In the genomic region with DNA sequence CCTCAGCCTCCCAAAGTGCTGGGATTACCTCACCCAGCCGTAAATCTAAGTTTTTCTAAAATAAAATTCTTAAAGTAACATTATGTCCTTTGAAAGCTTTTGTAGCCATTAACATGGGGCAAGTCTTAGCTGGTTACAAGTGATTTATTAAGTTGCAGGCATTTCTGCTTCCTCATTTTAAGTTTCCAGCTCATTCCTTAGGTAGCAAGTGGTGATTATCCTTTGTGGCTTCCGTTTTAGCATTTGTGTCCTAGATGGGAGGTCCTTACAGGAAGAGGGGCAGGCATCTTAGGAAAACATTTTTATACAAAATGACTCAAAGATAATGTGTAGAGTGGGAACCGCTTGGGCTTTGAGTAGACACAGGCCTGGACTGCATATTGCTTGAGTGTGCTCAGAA, we compare ENCODE assay signal across 24 cellular contexts. TPM values are rescaled to one million over a fixed set of nuclear protein-coding genes. Genes with fewer than 3 reads are reported as not detected.
DNase-seq lines count a peak whose midpoint lies in the region; ATAC-seq, FAIRE-seq and TF ChIP-seq lines count a peak whose summit lies in the region.
"Had no signal": no experiment of that assay in that cellular context is flagged by ENCODE, and none has a peak within 500 bp of the region (broad histone marks: within the 10 kb centered on the region; RNA-seq: fewer than 3 reads in every experiment).

No MANE protein-coding gene starts in this region.

- no peak overlapping the region for H3K27ac Mint-ChIP-seq in astrocyte (ENCODE audit: unreplicated experiment)
- no peak overlapping the region for H3K27ac Mint-ChIP-seq in activated CD8-positive, alpha-beta T cell treated with anti-CD3 and anti-CD28 coated beads, Interleukin-2, amount 10 ng/mL, durations not matched to agents 7 days and 5 days
- H3K27ac Mint-ChIP-seq: B cell had no signal

- in situ Hi-C loops in transverse colon (cut with MboI; ENCODE audit: low pct_ligation_motif_present in 1 of 4, low pct_unique_long_range_greater_than_20kb in 1 of 4, low sequenced_read_pairs in 3 of 4): no loop called here

- H2AFZ ChIP-seq in astrocyte (ENCODE audit: low read depth, low read length): no peak overlapping the region
- H2AFZ ChIP-seq: PC-9 had no signal

- intact Hi-C loops in transverse colon (cut with DNase I; ENCODE audit: low total_unique reads): no loop called here
- intact Hi-C loops in posterior vena cava (cut with DNase I): no loop called here

- H3K4me1 ChIP-seq in HEK293 (ENCODE audit: control insufficient read depth, insufficient read depth, low read length) (no peaks in the 10 kb centered on the region), astrocyte (ENCODE audit: insufficient read depth, low read length) (no peaks in the 10 kb centered on the region), transverse colon (no peaks in the 10 kb centered on the region)

- H3K36me3 ChIP-seq in HEK293 (ENCODE audit: control insufficient read depth in 2 of 2, insufficient read depth in 1 of 2, low read length in 2 of 2) (peaks cover 96% of the 10 kb centered on the region in 2 experiments), astrocyte (ENCODE audit: insufficient read depth, low read length) (peaks cover 58% of the 10 kb centered on the region), transverse colon (peaks cover 0 to 79% (median 39%) of the 10 kb centered on the region in 4 donors)

- H3K79me2 ChIP-seq in astrocyte (ENCODE audit: insufficient read depth, low read length): no peaks in the 10 kb centered on the region

- no peak for TF ChIP-seq POLR2A in transverse colon (IDR thresholded peaks at IDR 0.05)

- H3K27me3 ChIP-seq in astrocyte (ENCODE audit: insufficient read depth, low read length) (no peaks in the 10 kb centered on the region), transverse colon (no peaks in the 10 kb centered on the region)

- TF ChIP-seq EP300 in transverse colon (IDR thresholded peaks at IDR 0.05; ENCODE audit: low read depth): no peak

- H4K20me1 ChIP-seq in astrocyte (ENCODE audit: insufficient read depth, low read length): peaks cover 9% of the 10 kb centered on the region

- no peak for TF ChIP-seq CTCF in HEK293 (tag by site-specific recombination; IDR thresholded peaks at IDR 0.05)
- TF ChIP-seq CTCF in astrocyte (IDR thresholded peaks at IDR 0.05; ENCODE audit: insufficient read depth, low read depth, low read length): no peak
- no peak for TF ChIP-seq CTCF in transverse colon (IDR thresholded peaks at IDR 0.05)

- no peak for FAIRE-seq in astrocyte (lab: Jason Lieb, UNC)
- FAIRE-seq: H54 had no signal

- DNase-seq in NOMO-1 (lab: John Stamatoyannopoulos, UW; ENCODE audit: unreplicated experiment in 2 of 2) (peak; percentile 92 to 99), astrocyte (ENCODE audit: low read depth) (peak; percentile 3), renal cortical epithelial cell (ENCODE audit: low read depth) (peak; percentile 35), transverse colon (no peak), posterior vena cava (ENCODE audit: low spot score) (no peak)
- DNase-seq in activated CD8-positive, alpha-beta T cell treated with anti-CD3 and anti-CD28 coated beads, Interleukin-2, amount 10 ng/mL, durations not matched to agents 7 days and 5 days: no peak
- DNase-seq: DMS79; KBM-7; MM.1S; NCI-H1105 treated with DMSO at 0.1 percent for 48 hours; NCI-H2029 treated with DMSO at 0.1 percent for 48 hours; NCI-H345; NCI-H524; NCI-H774; NK-92 treated with Interleukin-12 subunit alpha and Interleukin-12 subunit beta, amount 100 ng/mL, for 24 hours; PC-9; RPMI8226; SHP77 treated with DMSO at 0.1 percent for 48 hours; SW 1271 had no signal

- ATAC-seq in activated CD8-positive, alpha-beta T cell treated with anti-CD3 and anti-CD28 coated beads, Interleukin-2, amount 10 ng/mL, durations not matched to agents 7 days and 5 days: no peak

- no peaks in the 10 kb centered on the region for H3K9me3 Mint-ChIP-seq in astrocyte (ENCODE audit: unreplicated experiment)
- no peaks in the 10 kb centered on the region for H3K9me3 Mint-ChIP-seq in activated CD8-positive, alpha-beta T cell treated with anti-CD3 and anti-CD28 coated beads, Interleukin-2, amount 10 ng/mL, durations not matched to agents 7 days and 5 days (ENCODE audit: insufficient read depth)
- H3K9me3 Mint-ChIP-seq: CD14-positive monocyte had no signal

- H3K4me3 ChIP-seq in HEK293 (ENCODE audit: low read depth, low read length) (no peak overlapping the region), astrocyte (ENCODE audit: insufficient read depth, low read depth, low read length) (no peak overlapping the region), transverse colon (no peak overlapping the region)
- H3K4me3 ChIP-seq: PC-9, SK-N-MC had no signal

- WGBS in transverse colon (ENCODE audit: low coverage in 1 of 2), 2 donors: 90 to 94% methylated on average over 2 to 3 of the region's 3 CpGs

- H3K9me3 ChIP-seq in HEK293 (ENCODE audit: control insufficient read depth, insufficient read depth, low read depth, low read length): no peaks in the 10 kb centered on the region
- no peaks in the 10 kb centered on the region for H3K9me3 ChIP-seq in astrocyte (ENCODE audit: insufficient read depth, low read depth, low read length)
- H3K9me3 ChIP-seq in transverse colon: no peaks in the 10 kb centered on the region

- POLR2A ChIA-PET in HEK293 (lab: Yijun Ruan, JAX): interaction anchor here (1.1 kb wide), 1 partner anchor 53 kb away, joined by 5 read pairs; a partner anchor contains a TSS
- POLR2A ChIA-PET in activated CD8-positive, alpha-beta T cell treated with anti-CD3 and anti-CD28 coated beads, Interleukin-2, amount 10 ng/mL, durations not matched to agents 7 days and 5 days (lab: Charles Lee): interaction anchor here (1.1 kb wide), 1 partner anchor 10 kb away, joined by 3 read pairs; no protein-coding TSS in a partner anchor

- H3K27me3 Mint-ChIP-seq in astrocyte (ENCODE audit: low read depth, unreplicated experiment): no peaks in the 10 kb centered on the region
- no peaks in the 10 kb centered on the region for H3K27me3 Mint-ChIP-seq in activated CD8-positive, alpha-beta T cell treated with anti-CD3 and anti-CD28 coated beads, Interleukin-2, amount 10 ng/mL, durations not matched to agents 7 days and 5 days (ENCODE audit: low read depth)
- H3K27me3 Mint-ChIP-seq: B cell had no signal

- H3K36me3 Mint-ChIP-seq in astrocyte (ENCODE audit: low read depth, unreplicated experiment): peaks cover 20% of the 10 kb centered on the region
- peaks cover 48% of the 10 kb centered on the region for H3K36me3 Mint-ChIP-seq in activated CD8-positive, alpha-beta T cell treated with anti-CD3 and anti-CD28 coated beads, Interleukin-2, amount 10 ng/mL, durations not matched to agents 7 days and 5 days (ENCODE audit: low read depth)

- H3K4me2 ChIP-seq in astrocyte (ENCODE audit: low read length): no peak overlapping the region
- H3K4me2 ChIP-seq: PC-9 had no signal

- H3K27ac ChIP-seq in HEK293 (ENCODE audit: extremely low read depth, low read depth, low read length) (no peak overlapping the region), astrocyte (ENCODE audit: low read depth, low read length) (no peak overlapping the region), transverse colon (no peak overlapping the region)
- H3K27ac ChIP-seq: PC-9, SK-N-MC had no signal

- H3K4me3 Mint-ChIP-seq in astrocyte (ENCODE audit: unreplicated experiment): no peak overlapping the region
- no peak overlapping the region for H3K4me3 Mint-ChIP-seq in activated CD8-positive, alpha-beta T cell treated with anti-CD3 and anti-CD28 coated beads, Interleukin-2, amount 10 ng/mL, durations not matched to agents 7 days and 5 days
- H3K4me3 Mint-ChIP-seq: B cell, CD14-positive monocyte had no signal

- CTCF ChIA-PET in HEK293 (lab: Yijun Ruan, JAX): interaction anchor here (0.8 to 1.4 kb wide), 2 partner anchors 18 to 36 kb away, joined by 3 read pairs; no protein-coding TSS in a partner anchor
- CTCF ChIA-PET in activated CD8-positive, alpha-beta T cell treated with anti-CD3 and anti-CD28 coated beads, Interleukin-2, amount 10 ng/mL, durations not matched to agents 7 days and 5 days (lab: Charles Lee): interaction anchor here (1.0 kb wide), 1 partner anchor 8 kb away, joined by 6 read pairs; no protein-coding TSS in a partner anchor

- H3K4me1 Mint-ChIP-seq in astrocyte (ENCODE audit: low read depth, unreplicated experiment): peaks cover 3% of the 10 kb centered on the region
- peaks cover 11% of the 10 kb centered on the region for H3K4me1 Mint-ChIP-seq in activated CD8-positive, alpha-beta T cell treated with anti-CD3 and anti-CD28 coated beads, Interleukin-2, amount 10 ng/mL, durations not matched to agents 7 days and 5 days (ENCODE audit: low read depth)
- H3K4me1 Mint-ChIP-seq: B cell had no signal

- H3K9ac ChIP-seq in astrocyte (ENCODE audit: low read length): no peak overlapping the region

TF ChIP-seq in HEK293, 187 proteins besides CTCF, POLR2A, EP300 and RAD21 (continues in another document):
- TF ChIP-seq ZNF561 (tag by site-specific recombination; IDR thresholded peaks at IDR 0.05; ENCODE audit: borderline replicate concordance) (no peak), ZNF335 (tag by site-specific recombination; conservative IDR thresholded peaks at IDR 0.05) (no peak), ZNF701 (tag by site-specific recombination; IDR thresholded peaks at IDR 0.05) (no peak), SCRT1 (tag by site-specific recombination; IDR thresholded peaks at IDR 0.05; ENCODE audit: borderline replicate concordance) (no peak)
- TF ChIP-seq, protein P1, sequence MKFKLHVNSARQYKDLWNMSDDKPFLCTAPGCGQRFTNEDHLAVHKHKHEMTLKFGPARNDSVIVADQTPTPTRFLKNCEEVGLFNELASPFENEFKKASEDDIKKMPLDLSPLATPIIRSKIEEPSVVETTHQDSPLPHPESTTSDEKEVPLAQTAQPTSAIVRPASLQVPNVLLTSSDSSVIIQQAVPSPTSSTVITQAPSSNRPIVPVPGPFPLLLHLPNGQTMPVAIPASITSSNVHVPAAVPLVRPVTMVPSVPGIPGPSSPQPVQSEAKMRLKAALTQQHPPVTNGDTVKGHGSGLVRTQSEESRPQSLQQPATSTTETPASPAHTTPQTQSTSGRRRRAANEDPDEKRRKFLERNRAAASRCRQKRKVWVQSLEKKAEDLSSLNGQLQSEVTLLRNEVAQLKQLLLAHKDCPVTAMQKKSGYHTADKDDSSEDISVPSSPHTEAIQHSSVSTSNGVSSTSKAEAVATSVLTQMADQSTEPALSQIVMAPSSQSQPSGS (tag by site-specific recombination; IDR thresholded peaks at IDR 0.05; ENCODE audit: low read depth): no peak

RNA-seq across cellular contexts. Expression of a gene that starts 35.0 kb away (rescaled TPM):
- total RNA-seq in astrocyte: 0.60 and 0.77 TPM in 2 replicates
- total RNA-seq in renal cortical epithelial cell: 3.1 TPM in 1 of 2 replicates, not detected in the other
- 1 to 10 TPM; 1.4 to 2.2 TPM for total RNA-seq in activated CD8-positive, alpha-beta T cell treated with anti-CD3 and anti-CD28 coated beads, Interleukin-2, amount 10 ng/mL, durations not matched to agents 7 days and 5 days
- total RNA-seq in transverse colon: 1 to 10 TPM in 1 of 4 donors, under 1 TPM in 1, not detected in 2; 0.32 to 2.6 TPM
- total RNA-seq in posterior vena cava: under 1 TPM in 1 of 2 donors, not detected in 1; 0.67 TPM

RNA-seq across cellular contexts. Expression of a gene that starts 53.1 kb away (rescaled TPM):
- total RNA-seq in astrocyte (139 and 142 TPM in 2 replicates), renal cortical epithelial cell (46.0 and 134 TPM in 2 replicates), transverse colon (100 to 1,000 TPM in 3 of 4 donors, 10 to 100 TPM in 1; 93.5 to 177 (median 111) TPM), posterior vena cava (100 to 1,000 TPM; 116 to 127 TPM)
- total RNA-seq in activated CD8-positive, alpha-beta T cell treated with anti-CD3 and anti-CD28 coated beads, Interleukin-2, amount 10 ng/mL, durations not matched to agents 7 days and 5 days: 10 to 100 TPM; 72.2 to 80.5 TPM

Comparison
In these comparisons a context has a peak if more than half of its experiments do, and no peak if none do; other contexts are left out.
1. DNase-seq: peak in NOMO-1 (2 of 2), astrocyte (single experiment) and renal cortical epithelial cell (single experiment); none in activated CD8-positive, alpha-beta T cell treated with anti-CD3 and anti-CD28 coated beads, Interleukin-2, amount 10 ng/mL, durations not matched to agents 7 days and 5 days (single experiment), transverse colon (single experiment) and posterior vena cava (single experiment).